ENCODE assay signal across 1 cellular context in genomic region chr5:125409101-125409495, GRCh38.
TF ChIP-seq lines count a peak whose summit lies in the region.

No MANE protein-coding gene starts in this region.

TF ChIP-seq in WTC11, 78 proteins besides CTCF, POLR2A, EP300 and RAD21 (continued from another document):
- TF ChIP-seq STAT6 (CRISPR knock-in tag; conservative IDR thresholded peaks at IDR 0.05; ENCODE audit: low read depth) (no peak), ELF4 (CRISPR knock-in tag; IDR thresholded peaks at IDR 0.05; ENCODE audit: low read depth) (no peak), GTF2I (CRISPR knock-in tag; conservative IDR thresholded peaks at IDR 0.05) (no peak), RORB (CRISPR knock-in tag; IDR thresholded peaks at IDR 0.05) (no peak), SOX15 (CRISPR knock-in tag; IDR thresholded peaks at IDR 0.05) (no peak), ZNF671 (CRISPR knock-in tag; IDR thresholded peaks at IDR 0.05) (no peak), CREM (CRISPR knock-in tag; IDR thresholded peaks at IDR 0.05) (no peak), IRF2 (CRISPR knock-in tag; IDR thresholded peaks at IDR 0.05; ENCODE audit: borderline replicate concordance, low read depth) (no peak), AR (CRISPR knock-in tag; IDR thresholded peaks at IDR 0.05) (no peak), TCF7 (CRISPR knock-in tag; IDR thresholded peaks at IDR 0.05; ENCODE audit: low read depth) (no peak)
- TF ChIP-seq, protein P1, sequence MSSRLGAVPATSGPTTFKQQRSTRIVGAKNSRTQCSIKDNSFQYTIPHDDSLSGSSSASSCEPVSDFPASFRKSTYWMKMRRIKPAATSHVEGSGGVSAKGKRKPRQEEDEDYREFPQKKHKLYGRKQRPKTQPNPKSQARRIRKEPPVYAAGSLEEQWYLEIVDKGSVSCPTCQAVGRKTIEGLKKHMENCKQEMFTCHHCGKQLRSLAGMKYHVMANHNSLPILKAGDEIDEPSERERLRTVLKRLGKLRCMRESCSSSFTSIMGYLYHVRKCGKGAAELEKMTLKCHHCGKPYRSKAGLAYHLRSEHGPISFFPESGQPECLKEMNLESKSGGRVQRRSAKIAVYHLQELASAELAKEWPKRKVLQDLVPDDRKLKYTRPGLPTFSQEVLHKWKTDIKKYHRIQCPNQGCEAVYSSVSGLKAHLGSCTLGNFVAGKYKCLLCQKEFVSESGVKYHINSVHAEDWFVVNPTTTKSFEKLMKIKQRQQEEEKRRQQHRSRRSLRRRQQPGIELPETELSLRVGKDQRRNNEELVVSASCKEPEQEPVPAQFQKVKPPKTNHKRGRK (CRISPR knock-in tag; IDR thresholded peaks at IDR 0.05; ENCODE audit: borderline replicate concordance), result no peak
- TF ChIP-seq, protein P2, sequence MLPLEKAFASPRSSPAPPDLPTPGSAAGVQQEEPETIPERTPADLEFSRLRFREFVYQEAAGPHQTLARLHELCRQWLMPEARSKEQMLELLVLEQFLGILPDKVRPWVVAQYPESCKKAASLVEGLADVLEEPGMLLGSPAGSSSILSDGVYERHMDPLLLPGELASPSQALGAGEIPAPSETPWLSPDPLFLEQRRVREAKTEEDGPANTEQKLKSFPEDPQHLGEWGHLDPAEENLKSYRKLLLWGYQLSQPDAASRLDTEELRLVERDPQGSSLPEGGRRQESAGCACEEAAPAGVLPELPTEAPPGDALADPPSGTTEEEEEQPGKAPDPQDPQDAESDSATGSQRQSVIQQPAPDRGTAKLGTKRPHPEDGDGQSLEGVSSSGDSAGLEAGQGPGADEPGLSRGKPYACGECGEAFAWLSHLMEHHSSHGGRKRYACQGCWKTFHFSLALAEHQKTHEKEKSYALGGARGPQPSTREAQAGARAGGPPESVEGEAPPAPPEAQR (CRISPR knock-in tag; IDR thresholded peaks at IDR 0.05), result no peak
